ENCODE assay signal across 11 cellular contexts in genomic region chr19:51637362-51637978, GRCh38. TPM values are rescaled to one million over a fixed set of nuclear protein-coding genes. Genes with fewer than 3 reads are reported as not detected.
DNase-seq lines count a peak whose midpoint lies in the region; ATAC-seq and TF ChIP-seq lines count a peak whose summit lies in the region.
"Had no signal": no experiment of that assay in that cellular context is flagged by ENCODE, and none has a peak within 500 bp of the region (broad histone marks: within the 10 kb centered on the region; RNA-seq: fewer than 3 reads in every experiment).

No MANE protein-coding gene starts in this region.

- H3K9me3 ChIP-seq in SK-N-SH (no peaks in the 10 kb centered on the region), smooth muscle cell (replicated peaks; ENCODE audit: low read depth) (peaks cover 7% of the 10 kb centered on the region)

- TF ChIP-seq EP300 in SK-N-SH (IDR thresholded peaks at IDR 0.05; ENCODE audit: borderline replicate concordance in 1 of 2, low read depth in 1 of 2, low read length in 1 of 2), result no peak

- H3F3A ChIP-seq in SK-N-SH (replicated peaks; ENCODE audit: insufficient read depth) (no peaks in the 10 kb centered on the region), smooth muscle cell (ENCODE audit: low read depth) (no peaks in the 10 kb centered on the region)

- ATAC-seq in SK-N-SH treated with all-trans-retinoic acid at 6 μM for 48 hours (no peak), GM18867 (IDR thresholded peaks at IDR 0.05; ENCODE audit: unreplicated experiment) (no peak), GM21528 (IDR thresholded peaks at IDR 0.05; ENCODE audit: low FRiP score, unreplicated experiment) (no peak)

- H3K27me3 ChIP-seq in SK-N-SH (ENCODE audit: insufficient read depth) (peaks cover 13% of the 10 kb centered on the region; the same call in 1 of the 2 replicates), smooth muscle cell (ENCODE audit: low read depth) (no peaks in the 10 kb centered on the region)

- no peaks in the 10 kb centered on the region for H3K36me3 ChIP-seq in SK-N-SH (replicated peaks in 1 of 2; ENCODE audit: control insufficient read depth in 1 of 2, insufficient read depth in 2 of 2, low read length in 1 of 2)
- no peaks in the 10 kb centered on the region for H3K36me3 ChIP-seq in smooth muscle cell (ENCODE audit: low read depth)

- no peak overlapping the region for H3K27ac ChIP-seq in SK-N-SH (ENCODE audit: low read depth in 2 of 2, low read length in 1 of 2)
- no peak overlapping the region for H3K27ac ChIP-seq in smooth muscle cell (ENCODE audit: low read depth)
- H3K27ac ChIP-seq: SK-N-MC had no signal

- TF ChIP-seq CTCF in SK-N-SH (IDR thresholded peaks at IDR 0.05) (peak; percentile 58), epithelial cell of proximal tubule (conservative IDR thresholded peaks at IDR 0.05; ENCODE audit: low read depth, low read length) (peak; percentile 58), smooth muscle cell (IDR thresholded peaks at IDR 0.05; ENCODE audit: borderline replicate concordance, insufficient read depth, poor library complexity, severe bottlenecking) (peak; percentile 20)

- H3K4me1 ChIP-seq in SK-N-SH (ENCODE audit: control insufficient read depth in 1 of 2, insufficient read depth in 2 of 2, low read depth in 1 of 2, low read length in 1 of 2) (no peaks in the 10 kb centered on the region), smooth muscle cell (ENCODE audit: low read depth) (no peaks in the 10 kb centered on the region)

- H3K9me2 ChIP-seq in SK-N-SH, result no peaks in the 10 kb centered on the region

- POLR2A ChIA-PET in SK-N-SH (lab: Yijun Ruan, JAX), result no interaction called here

- H3K4me2 ChIP-seq in SK-N-SH (no peak overlapping the region), smooth muscle cell (no peak overlapping the region)

- under 1% methylated on average over 5 of the region's 5 CpGs for WGBS in SK-N-SH (ENCODE audit: low lambda C conversion rate)
- 13% methylated on average over 5 of the region's 5 CpGs for WGBS in smooth muscle cell (ENCODE audit: low lambda C conversion rate)

- DNase-seq in SK-N-SH (peak; percentile 33), NAMALWA (ENCODE audit: low spot score) (peak; percentile 13), epithelial cell of proximal tubule (ENCODE audit: low read depth) (no peak), smooth muscle cell (lab: John Stamatoyannopoulos, UW; ENCODE audit: unreplicated experiment) (no peak), NCI-H2107 treated with DMSO at 0.1 percent for 48 hours (lab: John Stamatoyannopoulos, UW; ENCODE audit: unreplicated experiment) (no peak)
- DNase-seq: activated effector memory CD4-positive, alpha-beta T cell treated with Interleukin-2 at 50 U/mL for 16 hours; CD8-positive, alpha-beta memory T cell had no signal

- H3K79me2 ChIP-seq in SK-N-SH (ENCODE audit: insufficient read depth) (no peaks in the 10 kb centered on the region), smooth muscle cell (ENCODE audit: low read depth) (no peaks in the 10 kb centered on the region)

- H3K4me3 ChIP-seq in SK-N-SH (ENCODE audit: low read depth in 2 of 2, low read length in 1 of 2) (no peak overlapping the region), epithelial cell of proximal tubule (ENCODE audit: low read depth, low read length) (no peak overlapping the region), smooth muscle cell (no peak overlapping the region)
- H3K4me3 ChIP-seq: SK-N-MC had no signal

- H3K9ac ChIP-seq in SK-N-SH, result no peak overlapping the region
- H3K9ac ChIP-seq in smooth muscle cell (ENCODE audit: low read depth), result no peak overlapping the region

- no peaks in the 10 kb centered on the region for H4K20me1 ChIP-seq in SK-N-SH (ENCODE audit: insufficient read depth)
- H4K20me1 ChIP-seq in smooth muscle cell (ENCODE audit: low read depth), result no peaks in the 10 kb centered on the region

- no peak; the same call in 1 of the 2 replicates for TF ChIP-seq RAD21 in SK-N-SH (IDR thresholded peaks at IDR 0.05; ENCODE audit: low read length)

- no peak overlapping the region for H2AFZ ChIP-seq in SK-N-SH (ENCODE audit: low read depth)
- H2AFZ ChIP-seq in smooth muscle cell (ENCODE audit: low read depth), result no peak overlapping the region

- CTCF ChIA-PET in SK-N-SH (lab: Yijun Ruan, JAX), result interaction anchor here (0.6 to 1.8 kb wide), 10 partner anchors 11 to 177 kb away, joined by 3 to 8 read pairs (median 4); no protein-coding TSS in a partner anchor

TF ChIP-seq in SK-N-SH, 30 proteins besides CTCF, POLR2A, EP300 and RAD21:
- TF ChIP-seq USF1 (IDR thresholded peaks at IDR 0.05; ENCODE audit: borderline replicate concordance, low read depth) (no peak), SMC3 (IDR thresholded peaks at IDR 0.05; ENCODE audit: low read depth, low read length) (peak; percentile 13; the same call in 1 of the 2 replicates)

TF ChIP-seq in SK-N-SH treated with all-trans-retinoic acid at 6 μM for 48 hours, 23 proteins besides CTCF, POLR2A, EP300 and RAD21 (continues in another document):
- TF ChIP-seq ARNTL (CRISPR knock-in tag; IDR thresholded peaks at IDR 0.05; ENCODE audit: borderline replicate concordance, low read depth), result no peak
- no peak for TF ChIP-seq SNAI2 (CRISPR knock-in tag; IDR thresholded peaks at IDR 0.05)
- no peak for TF ChIP-seq OSR1 (CRISPR knock-in tag; IDR thresholded peaks at IDR 0.05)
- TF ChIP-seq ZFP30 (CRISPR knock-in tag; IDR thresholded peaks at IDR 0.05), result no peak
- TF ChIP-seq CSDC2 (CRISPR knock-in tag; IDR thresholded peaks at IDR 0.05), result no peak
- TF ChIP-seq TOX (CRISPR knock-in tag; IDR thresholded peaks at IDR 0.05; ENCODE audit: borderline replicate concordance), result no peak
- no peak for TF ChIP-seq TCF4 (CRISPR knock-in tag; IDR thresholded peaks at IDR 0.05; ENCODE audit: borderline replicate concordance)
- no peak for TF ChIP-seq ZFP3 (CRISPR knock-in tag; IDR thresholded peaks at IDR 0.05)
- no peak for TF ChIP-seq ZC3H10 (CRISPR knock-in tag; IDR thresholded peaks at IDR 0.05)
- TF ChIP-seq ESRRG (CRISPR knock-in tag; IDR thresholded peaks at IDR 0.05), result no peak
- TF ChIP-seq TSHZ2 (CRISPR knock-in tag; IDR thresholded peaks at IDR 0.05), result no peak
- no peak for TF ChIP-seq ZNF70 (CRISPR knock-in tag; IDR thresholded peaks at IDR 0.05)
- no peak for TF ChIP-seq PATZ1 (CRISPR knock-in tag; IDR thresholded peaks at IDR 0.05; ENCODE audit: borderline replicate concordance)

RNA-seq across cellular contexts. Expression of gene SIGLEC5, which starts 7.3 kb away (rescaled TPM):
- not detected in 2 replicates for polyA plus RNA-seq in SK-N-SH (2012; rRNA removed)
- not detected in 2 replicates for polyA plus RNA-seq in SK-N-SH (2012; cell fraction: cytosol; rRNA removed)
- 0.04 TPM in 1 of 2 replicates, not detected in the other for polyA plus RNA-seq in SK-N-SH (2012; cell fraction: nucleus; rRNA removed)
- not detected in 2 replicates for total RNA-seq in epithelial cell of proximal tubule
- total RNA-seq in smooth muscle cell, result not detected in 2 replicates
- not detected in 2 replicates for polyA plus RNA-seq in smooth muscle cell
- polyA plus RNA-seq: CD8-positive, alpha-beta memory T cell had no signal

RNA-seq across cellular contexts. Expression of gene SIGLEC14, which starts 9.2 kb away (rescaled TPM):
- 0.03 TPM in 1 of 2 replicates, not detected in the other for polyA plus RNA-seq in SK-N-SH (2012; rRNA removed)
- 0.04 and 0.05 TPM in 2 replicates for polyA plus RNA-seq in SK-N-SH (2012; cell fraction: cytosol; rRNA removed)
- polyA plus RNA-seq in SK-N-SH (2012; cell fraction: nucleus; rRNA removed), result 0.04 TPM in 1 of 2 replicates, not detected in the other
- not detected in 2 replicates for total RNA-seq in epithelial cell of proximal tubule
- not detected in 2 replicates for total RNA-seq in smooth muscle cell
- polyA plus RNA-seq in smooth muscle cell, result not detected in 2 replicates
- polyA plus RNA-seq: CD8-positive, alpha-beta memory T cell had no signal

RNA-seq across cellular contexts. Expression of gene SPACA6, which starts 55.7 kb away (rescaled TPM):
- polyA plus RNA-seq in SK-N-SH (2012; rRNA removed) (12.6 and 15.8 TPM in 2 replicates), smooth muscle cell (3.0 and 4.3 TPM in 2 replicates)
- polyA plus RNA-seq in SK-N-SH (2012; cell fraction: cytosol; rRNA removed), result 4.5 and 7.2 TPM in 2 replicates
- polyA plus RNA-seq in SK-N-SH (2012; cell fraction: nucleus; rRNA removed), result 97.2 and 166 TPM in 2 replicates
- total RNA-seq in epithelial cell of proximal tubule (4.7 and 4.9 TPM in 2 replicates), smooth muscle cell (3.3 and 4.1 TPM in 2 replicates)

Comparison
In these comparisons a context has a peak if more than half of its experiments do, and no peak if none do; other contexts are left out.
1. DNase-seq: peak in SK-N-SH (single experiment) and NAMALWA (single experiment); none in epithelial cell of proximal tubule (single experiment), smooth muscle cell (single experiment) and NCI-H2107 treated with DMSO at 0.1 percent for 48 hours (single experiment).
2. Peak in every context shown above with its lines, with median percentiles within 50 percentile points of each other: CTCF ChIP-seq.